In genomic region chrX:12249997-12250396, GRCh38 we compare ENCODE assay signal across 26 cellular contexts.
"Had no signal": no experiment of that assay in that cellular context is flagged by ENCODE, and none has a peak within 500 bp of the region (broad histone marks: within the 10 kb centered on the region; RNA-seq: fewer than 3 reads in every experiment).

No MANE protein-coding gene starts in this region.

- ATAC-seq: activated CD4-positive, alpha-beta T cell treated with anti-CD3 and anti-CD28 coated beads for 36 hours; activated CD8-positive, alpha-beta T cell treated with anti-CD3 and anti-CD28 coated beads, Interleukin-2, amount 10 ng/mL, durations not matched to agents 7 days and 5 days; activated T-cell treated with anti-CD3 and anti-CD28 coated beads, Interleukin-2, amount 50 U/mL, for 72 hours; sciatic nerve; stimulated activated naive B cell treated with anti-CD40 and anti-IgM and Interleukin-4, amounts not matched to agents 10 μg/mL and 1 μg/mL and 100 μg/mL, for 72 hours had no signal

- H3K4me3 Mint-ChIP-seq: activated CD4-positive, alpha-beta T cell treated with anti-CD3 and anti-CD28 coated beads for 36 hours; activated CD8-positive, alpha-beta T cell treated with anti-CD3 and anti-CD28 coated beads, Interleukin-2, amount 10 ng/mL, durations not matched to agents 7 days and 5 days; activated naive CD8-positive, alpha-beta T cell; activated T-cell treated with anti-CD3 and anti-CD28 coated beads, Interleukin-2, amount 50 U/mL, for 72 hours; dendritic cell treated with granulocyte-macrophage colony-stimulating factor and Interleukin-4, amounts not matched to agents 40 ng/mL and 50 ng/mL, for 4 days; endodermal cell; nephron; stimulated activated naive B cell treated with anti-CD40 and anti-IgM and Interleukin-4, amounts not matched to agents 10 μg/mL and 1 μg/mL and 100 μg/mL, for 72 hours; T-helper 2 cell treated with Interferon-gamma antibody and Interleukin-4, amounts not matched to agents 5 μg/mL and 100 μg/mL, for 36 hours had no signal

- FAIRE-seq: frontal cortex, islet of Langerhans, small intestine had no signal

- H3K9me3 ChIP-seq: esophagus squamous epithelium, left ventricle myocardium inferior, stomach, thyroid gland, upper lobe of left lung had no signal

- H3K36me3 Mint-ChIP-seq: activated naive CD8-positive, alpha-beta T cell; stimulated activated naive B cell treated with anti-CD40 and anti-IgM and Interleukin-4, amounts not matched to agents 10 μg/mL and 1 μg/mL and 100 μg/mL, for 72 hours had no signal

- H3K27me3 Mint-ChIP-seq: activated naive CD8-positive, alpha-beta T cell; dendritic cell treated with granulocyte-macrophage colony-stimulating factor and Interleukin-4, amounts not matched to agents 40 ng/mL and 50 ng/mL, for 4 days had no signal

- H3K27ac Mint-ChIP-seq: activated CD4-positive, alpha-beta T cell treated with anti-CD3 and anti-CD28 coated beads for 36 hours; activated CD8-positive, alpha-beta T cell treated with anti-CD3 and anti-CD28 coated beads, Interleukin-2, amount 10 ng/mL, durations not matched to agents 7 days and 5 days; activated naive CD8-positive, alpha-beta T cell; activated T-cell treated with anti-CD3 and anti-CD28 coated beads, Interleukin-2, amount 50 U/mL, for 72 hours; dendritic cell treated with granulocyte-macrophage colony-stimulating factor and Interleukin-4, amounts not matched to agents 40 ng/mL and 50 ng/mL, for 4 days; endodermal cell; nephron; stimulated activated naive B cell treated with anti-CD40 and anti-IgM and Interleukin-4, amounts not matched to agents 10 μg/mL and 1 μg/mL and 100 μg/mL, for 72 hours; T-helper 2 cell treated with Interferon-gamma antibody and Interleukin-4, amounts not matched to agents 5 μg/mL and 100 μg/mL, for 36 hours had no signal

- H3K4me3 ChIP-seq: esophagus squamous epithelium, left ventricle myocardium inferior, stomach, thyroid gland, upper lobe of left lung had no signal

- H3K4me1 Mint-ChIP-seq: activated CD4-positive, alpha-beta T cell treated with anti-CD3 and anti-CD28 coated beads for 36 hours; nephron; stimulated activated naive B cell treated with anti-CD40 and anti-IgM and Interleukin-4, amounts not matched to agents 10 μg/mL and 1 μg/mL and 100 μg/mL, for 72 hours had no signal

- H3K36me3 ChIP-seq: esophagus squamous epithelium, left ventricle myocardium inferior, stomach, thyroid gland, upper lobe of left lung had no signal

- DNase-seq: activated CD4-positive, alpha-beta T cell treated with anti-CD3 and anti-CD28 coated beads for 36 hours; activated CD4-positive, CD25-positive, alpha-beta regulatory T cell; activated CD8-positive, alpha-beta T cell treated with anti-CD3 and anti-CD28 coated beads, Interleukin-2, amount 10 ng/mL, durations not matched to agents 7 days and 5 days; activated effector memory CD4-positive, alpha-beta T cell treated with Interleukin-2 at 50 U/mL for 16 hours; activated naive CD4-positive, alpha-beta T cell treated with Interleukin-2 at 50 U/mL for 16 hours; activated T-cell treated with anti-CD3 and anti-CD28 coated beads for 4 hours; activated T-cell treated with anti-CD3 and anti-CD28 coated beads, Interleukin-2, amount 50 U/mL, for 72 hours; anterior cingulate cortex; central memory CD4-positive, alpha-beta T cell; endodermal cell; esophagus squamous epithelium; left ventricle myocardium inferior; small intestine; stimulated activated CD4-positive, alpha-beta T cell treated with anti-CD3 and anti-CD28 coated beads, Interleukin-1b, Interleukin-23, amount 100 ng/mL, for 48 hours; stimulated activated naive B cell treated with anti-CD40 and anti-IgM and Interleukin-4, amounts not matched to agents 10 μg/mL and 1 μg/mL and 100 μg/mL, for 72 hours; stomach; T-helper 1 cell; thyroid gland; upper lobe of left lung had no signal

- H3K27ac ChIP-seq: esophagus squamous epithelium, left ventricle myocardium inferior, stomach, thyroid gland, upper lobe of left lung had no signal

- H3K9me3 Mint-ChIP-seq: activated T-cell treated with anti-CD3 and anti-CD28 coated beads, Interleukin-2, amount 50 U/mL, for 72 hours; dendritic cell treated with granulocyte-macrophage colony-stimulating factor and Interleukin-4, amounts not matched to agents 40 ng/mL and 50 ng/mL, for 4 days; nephron; stimulated activated naive B cell treated with anti-CD40 and anti-IgM and Interleukin-4, amounts not matched to agents 10 μg/mL and 1 μg/mL and 100 μg/mL, for 72 hours; T-helper 2 cell treated with Interferon-gamma antibody and Interleukin-4, amounts not matched to agents 5 μg/mL and 100 μg/mL, for 36 hours had no signal

- H3K4me1 ChIP-seq: esophagus squamous epithelium, left ventricle myocardium inferior, stomach, thyroid gland, upper lobe of left lung had no signal

- H3K27me3 ChIP-seq: esophagus squamous epithelium, stomach, thyroid gland, upper lobe of left lung had no signal
